ENCODE assay signal across 21 cellular contexts in the genomic region with DNA sequence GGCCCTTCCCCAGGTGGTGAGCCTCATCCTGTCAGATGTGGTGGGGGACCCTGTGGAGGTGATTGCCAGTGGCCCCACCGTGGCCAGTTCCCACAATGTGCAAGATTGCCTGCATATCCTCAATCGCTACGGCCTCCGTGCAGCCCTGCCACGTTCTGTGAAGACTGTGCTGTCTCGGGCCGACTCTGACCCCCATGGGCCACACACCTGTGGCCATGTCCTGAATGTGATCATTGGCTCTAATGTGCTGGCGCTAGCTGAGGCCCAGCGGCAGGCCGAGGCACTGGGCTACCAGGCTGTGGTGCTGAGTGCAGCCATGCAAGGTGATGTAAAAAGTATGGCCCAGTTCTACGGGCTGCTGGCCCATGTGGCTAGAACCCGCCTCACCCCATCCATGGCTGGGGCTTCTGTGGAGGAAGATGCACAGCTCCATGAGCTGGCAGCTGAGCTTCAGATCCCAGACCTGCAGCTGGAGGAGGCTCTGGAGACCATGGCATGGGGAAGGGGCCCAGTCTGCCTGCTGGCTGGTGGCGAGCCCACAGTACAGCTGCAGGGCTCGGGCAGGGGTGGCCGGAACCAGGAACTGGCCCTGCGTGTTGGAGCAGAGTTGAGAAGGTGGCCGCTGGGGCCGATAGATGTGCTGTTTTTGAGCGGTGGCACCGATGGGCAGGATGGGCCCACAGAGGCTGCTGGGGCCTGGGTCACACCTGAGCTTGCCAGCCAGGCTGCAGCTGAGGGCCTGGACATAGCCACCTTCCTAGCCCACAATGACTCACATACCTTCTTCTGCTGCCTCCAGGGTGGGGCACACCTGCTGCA. TPM values are rescaled to one million over a fixed set of nuclear protein-coding genes. Genes with fewer than 3 reads are reported as not detected.
DNase-seq lines count a peak whose midpoint lies in the region; ATAC-seq, FAIRE-seq and TF ChIP-seq lines count a peak whose summit lies in the region.
"Had no signal": no experiment of that assay in that cellular context is flagged by ENCODE, and none has a peak within 500 bp of the region (broad histone marks: within the 10 kb centered on the region; RNA-seq: fewer than 3 reads in every experiment).

No MANE protein-coding gene starts in this region.

- SMC1A ChIA-PET in GM12878 (lab: Charles Lee; ENCODE audit: uncharacterized antibody, unreplicated experiment): interaction anchor here (0.6 to 6.1 kb wide), 5 partner anchors 16 to 779 kb away, joined by 3 to 159 read pairs (median 3); no protein-coding TSS in a partner anchor

- no peak for TF ChIP-seq CTCF in GM12878 (IDR thresholded peaks at IDR 0.05 in 2 of 3, conservative IDR thresholded peaks at IDR 0.05 in 1 of 3; ENCODE audit: control insufficient read depth in 2 of 3, extremely low read depth in 1 of 3, insufficient read depth in 1 of 3, low read depth in 3 of 3, low read length in 3 of 3)
- no peak for TF ChIP-seq CTCF in liver (IDR thresholded peaks at IDR 0.05; ENCODE audit: low read depth, low read length, missing input control)
- no peak for TF ChIP-seq CTCF in glutamatergic neuron (IDR thresholded peaks at IDR 0.05; ENCODE audit: partially characterized antibody, unreplicated experiment)

- H3K4me3 ChIP-seq in GM12878 (no peak overlapping the region), liver (ENCODE audit: low read depth in 1 of 3, low read length in 3 of 3) (peak overlapping the region; percentile 71 to 95 (median 90))
- H3K4me3 ChIP-seq: BLaER1 treated with 17β-estradiol and CSF1 and Interleukin-3, amounts not matched to agents 10 nM and 100 nM; GM23248 had no signal

- no peak for FAIRE-seq in GM12878 (lab: Jason Lieb, UNC)
- FAIRE-seq: GM18507 had no signal

- no peak for ATAC-seq in activated CD8-positive, alpha-beta memory T cell treated with anti-CD3 and anti-CD28 coated beads, Interleukin-2, amount 10 ng/mL, durations not matched to agents 7 days and 5 days
- ATAC-seq in GM12878 (no peak), T-cell (replicated peaks in 1 of 4) (no peak), GM21515 (IDR thresholded peaks at IDR 0.05; ENCODE audit: unreplicated experiment) (no peak)

- no peaks in the 10 kb centered on the region for H4K20me1 ChIP-seq in GM12878 (ENCODE audit: control insufficient read depth, insufficient read depth)

- TF ChIP-seq POLR2A in GM12878 (IDR thresholded peaks at IDR 0.05; ENCODE audit: low read depth, low read length): 0 out of 2 replicates have a peak, but pooled peaks have one; percentile 2

- no peak for TF ChIP-seq RAD21 in GM12878 (IDR thresholded peaks at IDR 0.05; ENCODE audit: insufficient read depth, low read depth, low read length)
- no peak for TF ChIP-seq RAD21 in liver (IDR thresholded peaks at IDR 0.05)

- no peak overlapping the region for H2AFZ ChIP-seq in GM12878 (ENCODE audit: control insufficient read depth, low read depth, low read length)
- H2AFZ ChIP-seq: GM23248 had no signal

- H3K27me3 ChIP-seq in GM12878 (replicated peaks in 1 of 2; ENCODE audit: control insufficient read depth in 2 of 2, insufficient read depth in 2 of 2, low read length in 1 of 2) (no peaks in the 10 kb centered on the region), liver (ENCODE audit: control insufficient read depth in 4 of 4, insufficient read depth in 4 of 4, low read length in 3 of 4) (no peaks in the 10 kb centered on the region)
- H3K27me3 ChIP-seq: BLaER1 treated with 17β-estradiol and CSF1 and Interleukin-3, amounts not matched to agents 10 nM and 100 nM had no signal

- H3K4me1 ChIP-seq in GM12878 (ENCODE audit: control insufficient read depth, insufficient read depth, low read length) (peaks cover 11% of the 10 kb centered on the region), liver (ENCODE audit: control insufficient read depth in 4 of 4, insufficient read depth in 4 of 4, low read length in 3 of 4) (peaks cover 14 to 82% (median 56%) of the 10 kb centered on the region in 4 donors)

- H3K79me2 ChIP-seq in GM12878 (ENCODE audit: control insufficient read depth, insufficient read depth, low read length): peaks cover 10% of the 10 kb centered on the region

- peaks cover 30% of the 10 kb centered on the region for H3K4me1 Mint-ChIP-seq in activated CD8-positive, alpha-beta memory T cell treated with anti-CD3 and anti-CD28 coated beads, Interleukin-2, amount 10 ng/mL, durations not matched to agents 7 days and 5 days
- H3K4me1 Mint-ChIP-seq in glutamatergic neuron (ENCODE audit: low read depth, unreplicated experiment) (peaks cover 17% of the 10 kb centered on the region), T-cell (peaks cover 25 to 33% (median 27%) of the 10 kb centered on the region in 3 donors)

- peak overlapping the region; percentile 76 for H3K27ac Mint-ChIP-seq in activated CD8-positive, alpha-beta memory T cell treated with anti-CD3 and anti-CD28 coated beads, Interleukin-2, amount 10 ng/mL, durations not matched to agents 7 days and 5 days
- H3K27ac Mint-ChIP-seq in glutamatergic neuron (ENCODE audit: unreplicated experiment): no peak overlapping the region
- no peak overlapping the region for H3K27ac Mint-ChIP-seq in T-cell

- H3K9me3 Mint-ChIP-seq in activated CD8-positive, alpha-beta memory T cell treated with anti-CD3 and anti-CD28 coated beads, Interleukin-2, amount 10 ng/mL, durations not matched to agents 7 days and 5 days (ENCODE audit: low read depth): no peaks in the 10 kb centered on the region
- H3K9me3 Mint-ChIP-seq in glutamatergic neuron (ENCODE audit: unreplicated experiment) (peaks cover 9% of the 10 kb centered on the region), T-cell (no peaks in the 10 kb centered on the region)
- H3K9me3 Mint-ChIP-seq: CD8-positive, alpha-beta memory T cell had no signal

- POLR2A ChIA-PET in GM12878 (lab: Charles Lee): interaction anchor here (0.9 kb wide), 1 partner anchor 42 kb away, joined by 5 read pairs; no protein-coding TSS in a partner anchor
- POLR2A ChIA-PET in T-cell (lab: Charles Lee): no interaction called here

- H3K27me3 Mint-ChIP-seq in activated CD8-positive, alpha-beta memory T cell treated with anti-CD3 and anti-CD28 coated beads, Interleukin-2, amount 10 ng/mL, durations not matched to agents 7 days and 5 days: no peaks in the 10 kb centered on the region
- H3K27me3 Mint-ChIP-seq in glutamatergic neuron (ENCODE audit: unreplicated experiment) (peaks cover 2% of the 10 kb centered on the region), T-cell (no peaks in the 10 kb centered on the region)
- H3K27me3 Mint-ChIP-seq: CD8-positive, alpha-beta memory T cell had no signal

- H3K27ac ChIP-seq in GM12878 (ENCODE audit: control insufficient read depth, insufficient read depth): no peak overlapping the region
- peak overlapping the region; percentile 83 to 98 for H3K27ac ChIP-seq in liver (ENCODE audit: low read depth in 1 of 2, low read length in 2 of 2)
- H3K27ac ChIP-seq: GM23248 had no signal

- H3K9ac ChIP-seq in GM12878 (ENCODE audit: control insufficient read depth, insufficient read depth, low read length) (no peak overlapping the region), liver (ENCODE audit: low read depth in 1 of 2, low read length in 2 of 2) (peak overlapping the region in 1 of 2 donors; percentile 90)
- H3K9ac ChIP-seq: GM23248 had no signal

- intact Hi-C loops in GM12878 (cut with micrococcal nuclease; ENCODE audit: unreplicated experiment) (loop anchor here (5.0 kb wide), 1 partner anchor 155 kb away; the partner anchor contains the start of gene SEMA3G), posterior vena cava (cut with DNase I) (no loop called here)

- BruUV-seq in GM12878 (replicated peaks; lab: Mats Ljungman, UMichigan): no TSS peak

- H3K9me3 ChIP-seq in GM12878 (replicated peaks; ENCODE audit: control insufficient read depth, insufficient read depth, low read length): no peaks in the 10 kb centered on the region
- no peaks in the 10 kb centered on the region for H3K9me3 ChIP-seq in liver (ENCODE audit: control insufficient read depth in 4 of 4, low read length in 3 of 4)
- H3K9me3 ChIP-seq: BLaER1 treated with 17β-estradiol and CSF1 and Interleukin-3, amounts not matched to agents 10 nM and 100 nM had no signal

- RAD21 ChIA-PET in GM12878 (lab: Charles Lee; ENCODE audit: unreplicated experiment): interaction anchor here (1.1 to 7.5 kb wide), 6 partner anchors 19 to 153 kb away, joined by 3 to 131 read pairs (median 4); partner anchors contain the start of gene SEMA3G

- CTCF ChIA-PET in activated CD8-positive, alpha-beta memory T cell treated with anti-CD3 and anti-CD28 coated beads, Interleukin-2, amount 10 ng/mL, durations not matched to agents 7 days and 5 days (lab: Charles Lee): interaction anchor here (0.6 to 6.7 kb wide), 7 partner anchors 14 to 120 kb away, joined by 3 to 64 read pairs (median 6); partner anchors contain the start of gene WDR82
- CTCF ChIA-PET in GM12878 (lab: Yijun Ruan, JAX) (interaction anchor here (0.8 to 19.0 kb wide), 14 partner anchors 8 to 288 kb away, joined by 3 to 451 read pairs (median 4); no protein-coding TSS in a partner anchor), T-cell (lab: Charles Lee) (interaction anchor here (1.3 to 1.8 kb wide), 2 partner anchors 47 kb away, joined by 6 to 9 read pairs; no protein-coding TSS in a partner anchor)

- H3K36me3 Mint-ChIP-seq in activated CD8-positive, alpha-beta memory T cell treated with anti-CD3 and anti-CD28 coated beads, Interleukin-2, amount 10 ng/mL, durations not matched to agents 7 days and 5 days: no peaks in the 10 kb centered on the region
- H3K36me3 Mint-ChIP-seq in glutamatergic neuron (ENCODE audit: unreplicated experiment): no peaks in the 10 kb centered on the region
- H3K36me3 Mint-ChIP-seq in T-cell: peaks cover 24% of the 10 kb centered on the region

- WGBS in GM12878 (ENCODE audit: insufficient coverage, insufficient replicate concordance, low lambda C conversion rate, missing lambda C conversion rate): 90% methylated on average over 20 of the region's 20 CpGs
- 67% methylated on average over 20 of the region's 20 CpGs for WGBS in liver

- no peak for DNase-seq in activated CD8-positive, alpha-beta memory T cell treated with anti-CD3 and anti-CD28 coated beads, Interleukin-2, amount 10 ng/mL, durations not matched to agents 7 days and 5 days
- DNase-seq in activated CD8-positive, alpha-beta memory T cell treated with anti-CD3 and anti-CD28 coated beads for 24 hours: no peak
- no peak for DNase-seq in GM12878 (ENCODE audit: low read depth, low spot score)
- peak; percentile 76 for DNase-seq in posterior vena cava (ENCODE audit: low spot score)
- no peak for DNase-seq in glutamatergic neuron
- DNase-seq in T-cell: no peak
- DNase-seq: CD8-positive, alpha-beta memory T cell; DND-41; GDM1; GM23248; KBM-7; NCI-H1436; NCI-H2029; NCI-H2171; NCI-H446; NK-92 treated with Interleukin-12 subunit alpha and Interleukin-12 subunit beta, amount 100 ng/mL, for 24 hours; RPMI8226 had no signal

- no peak overlapping the region for H3K4me2 ChIP-seq in GM12878 (ENCODE audit: control insufficient read depth, insufficient read depth)

- H3K4me3 Mint-ChIP-seq in activated CD8-positive, alpha-beta memory T cell treated with anti-CD3 and anti-CD28 coated beads, Interleukin-2, amount 10 ng/mL, durations not matched to agents 7 days and 5 days: no peak overlapping the region
- no peak overlapping the region for H3K4me3 Mint-ChIP-seq in glutamatergic neuron (ENCODE audit: unreplicated experiment)
- H3K4me3 Mint-ChIP-seq in T-cell: no peak overlapping the region

- TF ChIP-seq EP300 in GM12878 (IDR thresholded peaks at IDR 0.05; ENCODE audit: borderline replicate concordance in 1 of 2, control insufficient read depth in 1 of 2, low read depth in 2 of 2, low read length in 2 of 2): no peak

- H3K36me3 ChIP-seq in GM12878 (ENCODE audit: control insufficient read depth in 2 of 2, insufficient read depth in 2 of 2, low read length in 1 of 2) (peaks cover 3 to 6% of the 10 kb centered on the region in 2 experiments; a peak in 3 of 4 replicates), liver (ENCODE audit: control insufficient read depth in 4 of 4, insufficient read depth in 3 of 4, low read depth in 1 of 4, low read length in 3 of 4) (peaks cover 3 to 6% (median 5%) of the 10 kb centered on the region in 4 donors)

- in situ Hi-C loops in GM12878 (cut with MboI): loop anchor here (5.0 kb wide), 1 partner anchor 50 kb away; no protein-coding TSS in a partner anchor

RNA-seq across cellular contexts. Expression of gene GLYCTK, which starts 4.8 kb away (rescaled TPM):
- 10 to 100 TPM; 23.2 to 29.4 TPM for total RNA-seq in activated CD8-positive, alpha-beta memory T cell treated with anti-CD3 and anti-CD28 coated beads, Interleukin-2, amount 10 ng/mL, durations not matched to agents 7 days and 5 days
- total RNA-seq in GM12878 (2013; cell fraction: nucleolus; rRNA removed): 49.8 and 58.7 TPM in 2 replicates
- total RNA-seq in GM12878 (2014; rRNA removed) (13.7 and 14.9 TPM in 2 replicates), GM12878 (2014; rRNA removed; fragmentation: Illumina TruSeq; extraction: Trizol) (8.5 and 8.8 TPM in 2 replicates), GM12878 (2021) (19.0 and 19.9 TPM in 2 replicates), liver (100 to 1,000 TPM in 1 of 2 donors, 10 to 100 TPM in 1; 67.8 to 224 TPM), posterior vena cava (1 to 10 TPM; 6.8 to 8.7 TPM), glutamatergic neuron (ENCODE audit: unreplicated experiment) (7.5 TPM), T-cell (10 to 100 TPM; 36.7 to 42.5 (median 37.5) TPM)
- polyA plus RNA-seq in GM12878 (2011; ENCODE audit: low read depth): 7.2 TPM
- polyA plus RNA-seq in GM12878 (2011; rRNA removed) (6.5 and 13.5 TPM in 2 replicates), GM12878 (2014; fragmentation: Illumina TruSeq; extraction: Trizol) (2.3 and 7.4 TPM in 2 replicates), GM12878 (2014; fragmentation: Nextera tagmentation; extraction: Ambion mirVana) (1 to 10 TPM in 1 of 2 experiments, under 1 TPM in 1; 0.66 to 2.7 TPM), GM12878 (2014; rRNA removed) (22.6 and 26.5 TPM in 2 replicates), GM12878 (2016; fragmentation: Nextera tagmentation; extraction: Ambion mirVana) (10 to 100 TPM; 10.6 to 15.7 TPM), liver (100 to 1,000 TPM; 176 to 180 TPM)
- 21.6 and 36.9 TPM in 2 replicates for polyA plus RNA-seq in GM12878 (2011; cell fraction: cytosol; rRNA removed)
- 76.2 and 80.1 TPM in 2 replicates for polyA plus RNA-seq in GM12878 (2011; cell fraction: nucleus; rRNA removed)
- polyA plus RNA-seq in GM12878 (2012): 10.3 and 13.3 TPM in 2 replicates
- 11.3 and 23.6 TPM in 2 replicates for polyA minus RNA-seq in GM12878 (2011; rRNA and poly(A)+ RNA removed)
- polyA minus RNA-seq in GM12878 (2011; cell fraction: cytosol; rRNA and poly(A)+ RNA removed): 5.3 and 7.6 TPM in 2 replicates
- polyA minus RNA-seq in GM12878 (2011; cell fraction: nucleus; rRNA and poly(A)+ RNA removed): 19.2 and 41.1 TPM in 2 replicates

RNA-seq across cellular contexts. Expression of gene WDR82, which starts 14.0 kb away (rescaled TPM):
- 100 to 1,000 TPM; 114 to 132 TPM for total RNA-seq in activated CD8-positive, alpha-beta memory T cell treated with anti-CD3 and anti-CD28 coated beads, Interleukin-2, amount 10 ng/mL, durations not matched to agents 7 days and 5 days
- total RNA-seq in GM12878 (2013; cell fraction: nucleolus; rRNA removed): 29.7 and 32.2 TPM in 2 replicates
- total RNA-seq in GM12878 (2014; rRNA removed) (50.0 and 51.1 TPM in 2 replicates), GM12878 (2014; rRNA removed; fragmentation: Illumina TruSeq; extraction: Trizol) (45.1 and 46.4 TPM in 2 replicates), GM12878 (2021) (61.0 and 64.8 TPM in 2 replicates), liver (10 to 100 TPM; 31.7 to 44.3 TPM), posterior vena cava (10 to 100 TPM; 58.4 to 72.6 TPM), glutamatergic neuron (ENCODE audit: unreplicated experiment) (118 TPM), T-cell (100 to 1,000 TPM; 119 to 159 (median 154) TPM)
- 33.3 TPM for polyA plus RNA-seq in GM12878 (2011; ENCODE audit: low read depth)
- polyA plus RNA-seq in GM12878 (2011; rRNA removed) (81.8 and 82.4 TPM in 2 replicates), GM12878 (2014; fragmentation: Illumina TruSeq; extraction: Trizol) (65.8 and 67.0 TPM in 2 replicates), GM12878 (2014; fragmentation: Nextera tagmentation; extraction: Ambion mirVana) (10 to 100 TPM; 10.4 to 12.5 TPM), GM12878 (2014; rRNA removed) (49.5 and 55.2 TPM in 2 replicates), GM12878 (2016; fragmentation: Nextera tagmentation; extraction: Ambion mirVana) (10 to 100 TPM; 10.1 to 15.8 TPM), liver (10 to 100 TPM in 1 of 2 donors, 1 to 10 TPM in 1; 4.3 to 19.4 TPM)
- polyA plus RNA-seq in GM12878 (2011; cell fraction: cytosol; rRNA removed): 51.8 and 52.6 TPM in 2 replicates
- polyA plus RNA-seq in GM12878 (2011; cell fraction: nucleus; rRNA removed): 14.2 and 20.5 TPM in 2 replicates
- 35.7 and 40.2 TPM in 2 replicates for polyA plus RNA-seq in GM12878 (2012)
- 86.3 and 110 TPM in 2 replicates for polyA minus RNA-seq in GM12878 (2011; rRNA and poly(A)+ RNA removed)
- polyA minus RNA-seq in GM12878 (2011; cell fraction: cytosol; rRNA and poly(A)+ RNA removed): 27.0 and 31.9 TPM in 2 replicates
- polyA minus RNA-seq in GM12878 (2011; cell fraction: nucleus; rRNA and poly(A)+ RNA removed): 12.8 and 23.2 TPM in 2 replicates

RNA-seq across cellular contexts. Expression of gene DNAH1, which starts 23.7 kb away (rescaled TPM):
- 10 to 100 TPM; 13.9 to 26.5 TPM for total RNA-seq in activated CD8-positive, alpha-beta memory T cell treated with anti-CD3 and anti-CD28 coated beads, Interleukin-2, amount 10 ng/mL, durations not matched to agents 7 days and 5 days
- total RNA-seq in GM12878 (2013; cell fraction: nucleolus; rRNA removed): 71.1 and 76.2 TPM in 2 replicates
- total RNA-seq in GM12878 (2014; rRNA removed) (3.3 and 3.4 TPM in 2 replicates), GM12878 (2014; rRNA removed; fragmentation: Illumina TruSeq; extraction: Trizol) (2.3 TPM in 2 replicates), GM12878 (2021) (4.4 and 5.7 TPM in 2 replicates), liver (1 to 10 TPM; 1.5 to 6.0 TPM), posterior vena cava (1 to 10 TPM; 7.2 to 9.4 TPM), glutamatergic neuron (ENCODE audit: unreplicated experiment) (8.9 TPM), T-cell (10 to 100 TPM; 41.5 to 72.0 (median 44.2) TPM)
- polyA plus RNA-seq in GM12878 (2011; ENCODE audit: low read depth): 3.9 TPM
- polyA plus RNA-seq in GM12878 (2011; rRNA removed) (1.8 and 3.2 TPM in 2 replicates), GM12878 (2014; fragmentation: Illumina TruSeq; extraction: Trizol) (2.3 and 3.7 TPM in 2 replicates), GM12878 (2014; fragmentation: Nextera tagmentation; extraction: Ambion mirVana) (under 1 TPM; 0.31 to 0.33 TPM), GM12878 (2014; rRNA removed) (4.4 and 5.8 TPM in 2 replicates), GM12878 (2016; fragmentation: Nextera tagmentation; extraction: Ambion mirVana) (under 1 TPM; 0.48 to 0.57 TPM), liver (1 to 10 TPM; 1.7 to 3.3 TPM)
- 2.9 and 4.0 TPM in 2 replicates for polyA plus RNA-seq in GM12878 (2011; cell fraction: cytosol; rRNA removed)
- 41.3 and 54.3 TPM in 2 replicates for polyA plus RNA-seq in GM12878 (2011; cell fraction: nucleus; rRNA removed)
- 5.3 and 7.2 TPM in 2 replicates for polyA plus RNA-seq in GM12878 (2012)
- 11.5 and 14.5 TPM in 2 replicates for polyA minus RNA-seq in GM12878 (2011; rRNA and poly(A)+ RNA removed)
- polyA minus RNA-seq in GM12878 (2011; cell fraction: cytosol; rRNA and poly(A)+ RNA removed): 1.0 and 1.3 TPM in 2 replicates
- 10.0 and 18.0 TPM in 2 replicates for polyA minus RNA-seq in GM12878 (2011; cell fraction: nucleus; rRNA and poly(A)+ RNA removed)

RNA-seq across cellular contexts. Expression of gene PPM1M, which starts 46.9 kb away (rescaled TPM):
- total RNA-seq in activated CD8-positive, alpha-beta memory T cell treated with anti-CD3 and anti-CD28 coated beads, Interleukin-2, amount 10 ng/mL, durations not matched to agents 7 days and 5 days: 10 to 100 TPM; 91.1 to 94.1 TPM
- 10.4 and 10.8 TPM in 2 replicates for total RNA-seq in GM12878 (2013; cell fraction: nucleolus; rRNA removed)
- 15.7 and 16.3 TPM in 2 replicates for total RNA-seq in GM12878 (2014; rRNA removed)
- 14.1 TPM in 2 replicates for total RNA-seq in GM12878 (2014; rRNA removed; fragmentation: Illumina TruSeq; extraction: Trizol)
- 24.8 and 25.9 TPM in 2 replicates for total RNA-seq in GM12878 (2021)
- 11.0 TPM for polyA plus RNA-seq in GM12878 (2011; ENCODE audit: low read depth)
- 19.2 and 21.1 TPM in 2 replicates for polyA plus RNA-seq in GM12878 (2011; rRNA removed)
- 26.1 and 26.4 TPM in 2 replicates for polyA plus RNA-seq in GM12878 (2011; cell fraction: cytosol; rRNA removed)
- 55.4 and 72.9 TPM in 2 replicates for polyA plus RNA-seq in GM12878 (2011; cell fraction: nucleus; rRNA removed)
- 16.3 and 19.2 TPM in 2 replicates for polyA plus RNA-seq in GM12878 (2012)
- 19.8 and 24.3 TPM in 2 replicates for polyA plus RNA-seq in GM12878 (2014; fragmentation: Illumina TruSeq; extraction: Trizol)
- 10 to 100 TPM in 1 of 2 experiments, 1 to 10 TPM in 1; 7.5 to 15.3 TPM for polyA plus RNA-seq in GM12878 (2014; fragmentation: Nextera tagmentation; extraction: Ambion mirVana)
- polyA plus RNA-seq in GM12878 (2014; rRNA removed): 23.1 and 24.3 TPM in 2 replicates
- 1 to 10 TPM; 7.3 to 9.5 TPM for polyA plus RNA-seq in GM12878 (2016; fragmentation: Nextera tagmentation; extraction: Ambion mirVana)
- 28.2 and 35.1 TPM in 2 replicates for polyA minus RNA-seq in GM12878 (2011; rRNA and poly(A)+ RNA removed)
- 3.9 and 5.3 TPM in 2 replicates for polyA minus RNA-seq in GM12878 (2011; cell fraction: cytosol; rRNA and poly(A)+ RNA removed)
- 11.4 and 12.5 TPM in 2 replicates for polyA minus RNA-seq in GM12878 (2011; cell fraction: nucleus; rRNA and poly(A)+ RNA removed)
- 1 to 10 TPM; 5.5 TPM for total RNA-seq in liver
- polyA plus RNA-seq in liver: 1 to 10 TPM; 2.8 to 3.8 TPM
- 10 to 100 TPM; 21.1 to 28.8 TPM for total RNA-seq in posterior vena cava
- total RNA-seq in glutamatergic neuron (ENCODE audit: unreplicated experiment): 7.8 TPM
- 10 to 100 TPM; 63.4 to 78.1 (median 73.4) TPM for total RNA-seq in T-cell

RNA-seq across cellular contexts. Expression of gene TWF2, which starts 53.5 kb away (rescaled TPM):
- total RNA-seq in activated CD8-positive, alpha-beta memory T cell treated with anti-CD3 and anti-CD28 coated beads, Interleukin-2, amount 10 ng/mL, durations not matched to agents 7 days and 5 days: 100 to 1,000 TPM; 110 to 131 TPM
- total RNA-seq in GM12878 (2013; cell fraction: nucleolus; rRNA removed): 11.4 and 12.4 TPM in 2 replicates
- total RNA-seq in GM12878 (2014; rRNA removed): 67.7 and 81.3 TPM in 2 replicates
- total RNA-seq in GM12878 (2014; rRNA removed; fragmentation: Illumina TruSeq; extraction: Trizol): 34.7 and 37.5 TPM in 2 replicates
- total RNA-seq in GM12878 (2021): 88.1 and 88.2 TPM in 2 replicates
- 26.2 TPM for polyA plus RNA-seq in GM12878 (2011; ENCODE audit: low read depth)
- 30.3 and 56.6 TPM in 2 replicates for polyA plus RNA-seq in GM12878 (2011; rRNA removed)
- polyA plus RNA-seq in GM12878 (2011; cell fraction: cytosol; rRNA removed): 115 and 164 TPM in 2 replicates
- polyA plus RNA-seq in GM12878 (2011; cell fraction: nucleus; rRNA removed): 78.7 and 103 TPM in 2 replicates
- polyA plus RNA-seq in GM12878 (2012): 46.6 and 50.7 TPM in 2 replicates
- 9.8 and 38.5 TPM in 2 replicates for polyA plus RNA-seq in GM12878 (2014; fragmentation: Illumina TruSeq; extraction: Trizol)
- 1 to 10 TPM in 1 of 2 experiments, under 1 TPM in 1; 0.16 to 3.4 TPM for polyA plus RNA-seq in GM12878 (2014; fragmentation: Nextera tagmentation; extraction: Ambion mirVana)
- polyA plus RNA-seq in GM12878 (2014; rRNA removed): 106 and 113 TPM in 2 replicates
- polyA plus RNA-seq in GM12878 (2016; fragmentation: Nextera tagmentation; extraction: Ambion mirVana): 10 to 100 TPM; 80.4 to 90.5 TPM
- polyA minus RNA-seq in GM12878 (2011; rRNA and poly(A)+ RNA removed): 40.5 and 76.6 TPM in 2 replicates
- polyA minus RNA-seq in GM12878 (2011; cell fraction: cytosol; rRNA and poly(A)+ RNA removed): 25.4 and 34.2 TPM in 2 replicates
- polyA minus RNA-seq in GM12878 (2011; cell fraction: nucleus; rRNA and poly(A)+ RNA removed): 11.8 and 16.6 TPM in 2 replicates
- total RNA-seq in liver: 10 to 100 TPM; 12.7 to 26.3 TPM
- polyA plus RNA-seq in liver: 10 to 100 TPM; 12.0 to 22.6 TPM
- 10 to 100 TPM; 40.0 to 51.0 TPM for total RNA-seq in posterior vena cava
- 45.5 TPM for total RNA-seq in glutamatergic neuron (ENCODE audit: unreplicated experiment)
- total RNA-seq in T-cell: 10 to 100 TPM; 49.8 to 99.9 (median 88.3) TPM
